In the genomic region with DNA sequence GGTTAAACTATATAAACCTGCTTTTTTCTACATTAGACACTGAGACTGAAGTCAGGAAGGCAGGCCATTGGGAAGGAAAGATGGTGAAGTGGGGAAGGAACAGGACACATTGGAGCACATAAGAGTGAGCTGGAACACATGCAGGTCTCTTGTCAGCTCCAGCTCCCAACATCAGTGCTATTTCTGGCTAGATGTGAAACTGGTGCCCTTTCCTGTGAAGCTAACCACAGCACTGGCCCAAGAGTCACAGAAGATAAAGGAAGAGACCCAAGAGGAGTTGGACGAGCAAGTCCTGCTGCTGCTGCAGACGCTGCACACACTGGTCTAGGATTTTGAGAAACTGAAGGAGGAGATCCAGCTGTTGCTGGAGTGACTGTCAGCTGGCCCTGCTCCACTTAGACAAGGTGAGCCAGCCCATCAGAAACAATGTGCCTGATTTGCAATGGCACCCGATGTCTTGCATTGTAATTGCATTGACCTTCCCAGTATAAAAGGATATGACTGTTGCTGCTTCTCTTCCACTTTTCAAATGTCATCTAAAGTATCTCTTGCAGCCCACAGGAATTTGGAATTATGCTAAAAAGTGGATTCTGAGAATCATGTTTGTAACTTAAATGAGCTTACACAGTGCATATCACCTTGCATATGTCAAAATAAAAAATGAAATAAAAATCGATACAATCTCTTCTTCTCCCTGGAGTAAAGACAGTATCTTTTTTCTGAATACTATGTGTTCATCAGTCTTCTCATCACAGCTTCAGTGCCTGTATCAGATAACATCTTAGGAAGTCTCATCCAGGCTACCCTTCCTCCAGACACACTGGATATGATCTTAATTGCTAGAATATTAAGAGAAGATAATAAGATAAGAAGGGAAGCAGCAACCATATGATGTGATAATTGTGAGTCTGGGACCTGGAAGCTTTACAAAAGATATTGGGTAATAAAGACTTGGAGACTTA, we compare ENCODE assay signal across 19 cellular contexts.
DNase-seq lines count a peak whose midpoint lies in the region; ATAC-seq, FAIRE-seq and TF ChIP-seq lines count a peak whose summit lies in the region.
"Had no signal": no experiment of that assay in that cellular context is flagged by ENCODE, and none has a peak within 500 bp of the region (broad histone marks: within the 10 kb centered on the region; RNA-seq: fewer than 3 reads in every experiment).

No MANE protein-coding gene starts in this region.

- H3K23me2 ChIP-seq in H1 (ENCODE audit: low read depth, low read length), result no peaks in the 10 kb centered on the region

- 81% methylated on average over 4 of the region's 4 CpGs; no CpG with 5 or more reads in 1 of the 2 experiments for WGBS in H1 (ENCODE audit: extremely low coverage in 1 of 2, insufficient coverage in 1 of 2, insufficient read length in 1 of 2, insufficient replicate concordance in 2 of 2, low coverage in 1 of 2, low lambda C conversion rate in 2 of 2, missing lambda C conversion rate in 1 of 2), 2 experiments
- 73% methylated on average over 4 of the region's 4 CpGs for WGBS in mesenchymal stem cell

- H3K56ac ChIP-seq in H1 (replicated peaks; ENCODE audit: insufficient read length, low read depth, low read length), result no peak overlapping the region

- H3K27me3 ChIP-seq in MM.1S (replicated peaks; ENCODE audit: insufficient read depth, low read length) (no peaks in the 10 kb centered on the region), H1 (replicated peaks in 1 of 4; ENCODE audit: control insufficient read depth in 3 of 4, extremely low read depth in 1 of 4, insufficient read depth in 3 of 4, low read length in 3 of 4) (no peaks in the 10 kb centered on the region), mesenchymal stem cell (ENCODE audit: control insufficient read depth in 1 of 2, insufficient read depth in 1 of 2, low read length in 2 of 2) (no peaks in the 10 kb centered on the region), upper lobe of right lung (no peaks in the 10 kb centered on the region)

- peaks cover 10% of the 10 kb centered on the region for H3K4me1 ChIP-seq in MM.1S (ENCODE audit: low read length)
- no peaks in the 10 kb centered on the region; a peak in 1 of 7 replicates for H3K4me1 ChIP-seq in H1 (replicated peaks in 1 of 4; ENCODE audit: control insufficient read depth in 3 of 4, insufficient read depth in 4 of 4, low read length in 3 of 4)
- no peaks in the 10 kb centered on the region for H3K4me1 ChIP-seq in mesenchymal stem cell (ENCODE audit: control insufficient read depth, insufficient read depth, low read depth, low read length)
- no peaks in the 10 kb centered on the region for H3K4me1 ChIP-seq in upper lobe of right lung

- H3K79me2 ChIP-seq in MM.1S (ENCODE audit: low read length), result no peaks in the 10 kb centered on the region
- no peaks in the 10 kb centered on the region for H3K79me2 ChIP-seq in H1 (ENCODE audit: control insufficient read depth in 1 of 2, insufficient read depth in 2 of 2, low read length in 2 of 2)

- H3K9me2 ChIP-seq in MM.1S (replicated peaks; ENCODE audit: insufficient read depth, low read length), result no peaks in the 10 kb centered on the region

- no peak overlapping the region for H2AFZ ChIP-seq in MM.1S (ENCODE audit: low read length)
- 0 out of 2 replicates have a peak overlapping the region, but pooled peaks have one; percentile 86 for H2AFZ ChIP-seq in H1 (ENCODE audit: low read length)
- no peak overlapping the region for H2AFZ ChIP-seq in mesenchymal stem cell (ENCODE audit: low read depth, low read length)
- H2AFZ ChIP-seq: GM23248 had no signal

- H4K20me1 ChIP-seq in MM.1S (ENCODE audit: insufficient read depth, low read length) (no peaks in the 10 kb centered on the region), H1 (replicated peaks in 1 of 2; ENCODE audit: control insufficient read depth in 1 of 2, insufficient read depth in 2 of 2, low read length in 2 of 2) (no peaks in the 10 kb centered on the region)

- H3K27ac ChIP-seq in MM.1S (ENCODE audit: low read length) (no peak overlapping the region), H1 (ENCODE audit: low read depth, low read length) (no peak overlapping the region), mesenchymal stem cell (ENCODE audit: low read length, poor library complexity, severe bottlenecking) (no peak overlapping the region), upper lobe of right lung (no peak overlapping the region)
- H3K27ac ChIP-seq: GM23248, HL-60 had no signal

- H2BK5ac ChIP-seq in H1 (ENCODE audit: low read depth, low read length) (no peak overlapping the region), mesenchymal stem cell (ENCODE audit: low read depth, low read length, poor library complexity, severe bottlenecking) (no peak overlapping the region)

- no peak overlapping the region for H4K5ac ChIP-seq in H1 (ENCODE audit: insufficient read length, low read depth, low read length)

- H2BK15ac ChIP-seq in H1 (ENCODE audit: low read length) (no peak overlapping the region), mesenchymal stem cell (ENCODE audit: low read depth, poor library complexity, severe bottlenecking) (peak overlapping the region; percentile 69)

- peak overlapping the region; percentile 30 for H3K4me2 ChIP-seq in MM.1S (ENCODE audit: low read depth, low read length)
- H3K4me2 ChIP-seq in H1 (ENCODE audit: insufficient read depth in 1 of 2, low read depth in 2 of 2, low read length in 2 of 2), result no peak overlapping the region
- no peak overlapping the region for H3K4me2 ChIP-seq in mesenchymal stem cell (ENCODE audit: low read length, poor library complexity, severe bottlenecking)

- H3K4ac ChIP-seq in H1 (replicated peaks; ENCODE audit: insufficient read length, low read depth, low read length), result no peak overlapping the region
- H3K4ac ChIP-seq in mesenchymal stem cell (ENCODE audit: low read depth in 1 of 2, low read length in 2 of 2), result no peak overlapping the region

- no peak overlapping the region for H3K23ac ChIP-seq in H1 (ENCODE audit: insufficient read length)
- H3K23ac ChIP-seq in mesenchymal stem cell (ENCODE audit: low read length in 2 of 2), result no peak overlapping the region

- FAIRE-seq in H1 (lab: Jason Lieb, UNC), result no peak
- FAIRE-seq: RCC 7860 had no signal

- no peak for TF ChIP-seq POLR2A in H1 (IDR thresholded peaks at IDR 0.05; ENCODE audit: control extremely low read depth in 1 of 2, low read depth in 2 of 2, low read length in 2 of 2)

- CTCF ChIA-PET in H1 (lab: Charles Lee; ENCODE audit: partially characterized antibody), result interaction anchor here (1.5 kb wide), 1 partner anchor 215 kb away, joined by 3 read pairs; no protein-coding TSS in a partner anchor

- H3K4me3 ChIP-seq in MM.1S (ENCODE audit: low read length) (no peak overlapping the region), H1 (ENCODE audit: extremely low read depth in 1 of 4, insufficient read depth in 2 of 4, low read depth in 3 of 4, low read length in 4 of 4) (no peak overlapping the region), mesenchymal stem cell (ENCODE audit: insufficient read depth in 1 of 2, low read depth in 1 of 2, low read length in 2 of 2) (no peak overlapping the region), upper lobe of right lung (no peak overlapping the region)
- H3K4me3 ChIP-seq: GM23248 had no signal

- no peak overlapping the region for H3K18ac ChIP-seq in H1 (ENCODE audit: extremely low read depth, low read length)
- no peak overlapping the region for H3K18ac ChIP-seq in mesenchymal stem cell (ENCODE audit: low read depth in 1 of 2, low read length in 2 of 2)

- no peak overlapping the region for H3K9ac ChIP-seq in MM.1S (ENCODE audit: low read length)
- no peak overlapping the region for H3K9ac ChIP-seq in H1 (replicated peaks in 1 of 4; ENCODE audit: extremely low read depth in 1 of 4, low read depth in 3 of 4, low read length in 3 of 4)
- no peak overlapping the region for H3K9ac ChIP-seq in mesenchymal stem cell (ENCODE audit: low read length)
- H3K9ac ChIP-seq: GM23248 had no signal

- H3K9me3 ChIP-seq in MM.1S (replicated peaks; ENCODE audit: insufficient read depth, low read length), result no peaks in the 10 kb centered on the region
- H3K9me3 ChIP-seq in H1 (ENCODE audit: insufficient read depth in 2 of 2, low read depth in 1 of 2, low read length in 1 of 2), result no peaks in the 10 kb centered on the region
- no peaks in the 10 kb centered on the region for H3K9me3 ChIP-seq in mesenchymal stem cell (ENCODE audit: control insufficient read depth, low read length)
- H3K9me3 ChIP-seq in upper lobe of right lung, result no peaks in the 10 kb centered on the region

- TF ChIP-seq RAD21 in H1 (IDR thresholded peaks at IDR 0.05 in 1 of 2, conservative IDR thresholded peaks at IDR 0.05 in 1 of 2; ENCODE audit: low read depth in 2 of 2, low read length in 2 of 2), result no peak

- H2BK12ac ChIP-seq in H1 (ENCODE audit: low read depth, low read length), result 0 out of 2 replicates have a peak overlapping the region, but pooled peaks have one; percentile 30
- peak overlapping the region in 1 of 2 experiments; percentile 3 for H2BK12ac ChIP-seq in mesenchymal stem cell (ENCODE audit: low read length in 2 of 2)

- H3K14ac ChIP-seq in H1 (ENCODE audit: insufficient read length), result no peak overlapping the region
- H3K14ac ChIP-seq in mesenchymal stem cell (ENCODE audit: low read length in 2 of 2), result no peak overlapping the region

- H3F3A ChIP-seq in MM.1S (ENCODE audit: insufficient read depth, low read length), result no peaks in the 10 kb centered on the region

- DNase-seq in MM.1S (peak; percentile 9), SK-N-DZ (ENCODE audit: low spot score) (peak; percentile 71), H1 (ENCODE audit: low read depth in 1 of 2, low spot score in 2 of 2) (no peak), mesenchymal stem cell (peak; percentile 10), upper lobe of right lung (no peak), putamen (ENCODE audit: low spot score) (no peak), mesenteric fat pad (ENCODE audit: low spot score) (no peak)
- DNase-seq: Calu3; CD4-positive, alpha-beta T cell; DMS53; GM23248; NCI-H1694 treated with DMSO at 0.1 percent for 48 hours; NCI-H2107; NCI-H2227 treated with DMSO at 0.1 percent for 48 hours; SIG-M5; SW 1271 had no signal

- ATAC-seq in GM21447 (IDR thresholded peaks at IDR 0.05; ENCODE audit: unreplicated experiment) (no peak), upper lobe of right lung (no peak)

- no peak overlapping the region for H2BK20ac ChIP-seq in H1 (ENCODE audit: low read length)

- no peak for TF ChIP-seq EP300 in H1 (IDR thresholded peaks at IDR 0.05; ENCODE audit: borderline replicate concordance in 1 of 2, low read depth in 2 of 2, low read length in 2 of 2)

- H3K79me1 ChIP-seq in H1 (ENCODE audit: low read depth, low read length) (no peaks in the 10 kb centered on the region), mesenchymal stem cell (replicated peaks; ENCODE audit: low read length, poor library complexity, severe bottlenecking) (no peaks in the 10 kb centered on the region)

- POLR2A ChIA-PET in H1 (lab: Charles Lee; ENCODE audit: partially characterized antibody), result no interaction called here

- intact Hi-C loops in upper lobe of right lung (cut with DNase I), result no loop called here

- H2AK5ac ChIP-seq in H1 (ENCODE audit: low read depth, low read length) (no peak overlapping the region), mesenchymal stem cell (ENCODE audit: low read length, severe bottlenecking) (no peak overlapping the region)

- H3K36me3 ChIP-seq in MM.1S (replicated peaks; ENCODE audit: insufficient read depth, low read length) (no peaks in the 10 kb centered on the region), H1 (ENCODE audit: control insufficient read depth in 2 of 4, insufficient read depth in 4 of 4, low read length in 3 of 4) (no peaks in the 10 kb centered on the region), mesenchymal stem cell (ENCODE audit: control insufficient read depth in 1 of 2, insufficient read depth in 2 of 2, low read depth in 1 of 2, low read length in 2 of 2) (no peaks in the 10 kb centered on the region), upper lobe of right lung (no peaks in the 10 kb centered on the region)

- H4K91ac ChIP-seq in H1 (replicated peaks; ENCODE audit: insufficient read length, low read length) (no peak overlapping the region), mesenchymal stem cell (ENCODE audit: low read length) (no peak overlapping the region)

- H4K8ac ChIP-seq in H1 (ENCODE audit: extremely low read depth, insufficient read depth, low read length), result no peak overlapping the region
- H4K8ac ChIP-seq in mesenchymal stem cell (ENCODE audit: low read length), result peak overlapping the region; percentile 54

- H2BK120ac ChIP-seq in H1 (replicated peaks; ENCODE audit: low read depth, low read length) (no peak overlapping the region), mesenchymal stem cell (ENCODE audit: low read depth, low read length) (no peak overlapping the region)

- no peak for TF ChIP-seq CTCF in MM.1S (IDR thresholded peaks at IDR 0.05; ENCODE audit: low read length)
- no peak for TF ChIP-seq CTCF in H1 (IDR thresholded peaks at IDR 0.05; ENCODE audit: control extremely low read depth in 1 of 3, insufficient read depth in 1 of 3, low read depth in 1 of 3, low read length in 3 of 3)
- TF ChIP-seq CTCF in upper lobe of right lung (IDR thresholded peaks at IDR 0.05), result no peak

Comparison
In these comparisons a context has a peak if more than half of its experiments do, and no peak if none do; other contexts are left out.
1. DNase-seq: peak in MM.1S (single experiment), SK-N-DZ (single experiment) and mesenchymal stem cell (single experiment); none in H1 (0 of 2), upper lobe of right lung (single experiment), putamen (single experiment) and mesenteric fat pad (single experiment).